In the genomic region with DNA sequence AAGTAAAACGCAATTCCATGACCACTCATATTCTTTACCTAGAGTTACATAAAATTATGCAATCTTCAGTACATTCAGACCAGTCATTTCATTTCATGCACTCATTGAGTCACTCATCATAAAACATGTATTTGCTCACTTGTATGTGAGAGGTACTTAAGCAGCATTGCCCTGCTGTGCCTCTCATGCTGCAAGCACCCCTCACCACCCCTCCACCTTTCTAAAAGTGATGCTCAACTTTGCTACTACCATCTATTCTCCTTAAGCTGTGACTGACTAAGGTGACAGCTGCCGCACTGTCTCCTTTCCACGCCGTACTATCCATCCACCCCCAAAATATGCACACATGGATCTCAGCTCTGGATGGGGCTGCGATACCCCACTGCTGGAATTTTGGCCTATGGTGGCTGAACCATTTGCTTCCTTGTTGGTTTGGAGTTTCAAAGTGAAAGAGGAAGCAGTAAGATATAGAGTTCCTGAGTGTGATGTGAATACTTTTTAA, we compare ENCODE assay signal across 13 cellular contexts. TPM values are rescaled to one million over a fixed set of nuclear protein-coding genes. Genes with fewer than 3 reads are reported as not detected.
DNase-seq lines count a peak whose midpoint lies in the region; TF ChIP-seq lines count a peak whose summit lies in the region.
"Had no signal": no experiment of that assay in that cellular context is flagged by ENCODE, and none has a peak within 500 bp of the region (broad histone marks: within the 10 kb centered on the region; RNA-seq: fewer than 3 reads in every experiment).

No MANE protein-coding gene starts in this region.

- peak; percentile 31 for DNase-seq in NCI-H510A treated with DMSO at 0.1 percent for 48 hours (lab: John Stamatoyannopoulos, UW)
- no peak for DNase-seq in NCI-H510A (lab: John Stamatoyannopoulos, UW)
- peak; percentile 45 for DNase-seq in NCI-H345 (lab: John Stamatoyannopoulos, UW)
- DNase-seq in adrenal gland, result no peak
- DNase-seq in osteocyte (ENCODE audit: extremely low spot score, unreplicated experiment), result peak; percentile 44
- no peak for DNase-seq in OCI-M2 (lab: John Stamatoyannopoulos, UW; ENCODE audit: unreplicated experiment)
- no peak for DNase-seq in KG1 (lab: John Stamatoyannopoulos, UW)
- no peak for DNase-seq in NCI-H1048 (lab: John Stamatoyannopoulos, UW)
- DNase-seq: activated CD8-positive, alpha-beta memory T cell treated with anti-CD3 and anti-CD28 coated beads for 24 hours; heart right ventricle; NCI-H1092 treated with DMSO at 0.1 percent for 48 hours had no signal

- H3K4me3 ChIP-seq in adrenal gland, result no peak overlapping the region
- H3K4me3 ChIP-seq: thoracic aorta had no signal

- no peaks in the 10 kb centered on the region for H3K27me3 ChIP-seq in adrenal gland

- peaks cover 23% of the 10 kb centered on the region for H3K27me3 Mint-ChIP-seq in osteocyte (ENCODE audit: unreplicated experiment)

- H3K36me3 Mint-ChIP-seq in osteocyte (ENCODE audit: unreplicated experiment), result no peaks in the 10 kb centered on the region

- H3K27ac ChIP-seq in adrenal gland, result peak overlapping the region in 3 of 5 donors; percentile 10 to 78 (median 28)
- H3K27ac ChIP-seq: thoracic aorta had no signal

- no peaks in the 10 kb centered on the region for H3K4me1 Mint-ChIP-seq in osteocyte (ENCODE audit: unreplicated experiment)

- no peak for TF ChIP-seq POLR2A in adrenal gland (IDR thresholded peaks at IDR 0.05)

- TF ChIP-seq CTCF in adrenal gland (IDR thresholded peaks at IDR 0.05) (no peak), osteocyte (IDR thresholded peaks at IDR 0.05) (no peak)

- H3K4me3 Mint-ChIP-seq in osteocyte (ENCODE audit: unreplicated experiment), result no peak overlapping the region

- no peaks in the 10 kb centered on the region for H3K36me3 ChIP-seq in adrenal gland (replicated peaks in 1 of 2)
- H3K36me3 ChIP-seq: thoracic aorta had no signal

- intact Hi-C loops in adrenal gland (cut with DNase I), result no loop called here

- H3K9me3 Mint-ChIP-seq in osteocyte (ENCODE audit: unreplicated experiment), result no peaks in the 10 kb centered on the region

- peaks cover 4 to 8% of the 10 kb centered on the region in 2 donors for H3K4me1 ChIP-seq in adrenal gland (replicated peaks in 1 of 2)

- no peaks in the 10 kb centered on the region for H3K9me3 ChIP-seq in adrenal gland (replicated peaks in 1 of 3)
- H3K9me3 ChIP-seq: heart right ventricle, thoracic aorta had no signal

- WGBS in adrenal gland, 4 donors, result 83 to 92% (median 87%) methylated on average over 5 of the region's 5 CpGs

- H3K27ac Mint-ChIP-seq in osteocyte (ENCODE audit: unreplicated experiment), result no peak overlapping the region

RNA-seq across cellular contexts. Expression of gene ARHGAP25, which starts 7.2 kb away (rescaled TPM):
- total RNA-seq in adrenal gland (10 to 100 TPM in 5 of 8 donors, 1 to 10 TPM in 3; 8.0 to 17.6 (median 11.9) TPM), osteocyte (0.42 and 0.43 TPM in 2 replicates)
- polyA plus RNA-seq in adrenal gland, result 10 to 100 TPM in 2 of 3 donors, 1 to 10 TPM in 1; 8.5 to 15.4 (median 10.1) TPM
- total RNA-seq: A172 had no signal

Comparison
In these comparisons a context has a peak if more than half of its experiments do, and no peak if none do; other contexts are left out.
1. DNase-seq: peak in NCI-H510A treated with DMSO at 0.1 percent for 48 hours (single experiment), NCI-H345 (single experiment) and osteocyte (single experiment); none in NCI-H510A (single experiment), adrenal gland (0 of 7), OCI-M2 (single experiment), KG1 (single experiment) and NCI-H1048 (single experiment).